18 cellular contexts compared by ENCODE assay signal in the genomic region with DNA sequence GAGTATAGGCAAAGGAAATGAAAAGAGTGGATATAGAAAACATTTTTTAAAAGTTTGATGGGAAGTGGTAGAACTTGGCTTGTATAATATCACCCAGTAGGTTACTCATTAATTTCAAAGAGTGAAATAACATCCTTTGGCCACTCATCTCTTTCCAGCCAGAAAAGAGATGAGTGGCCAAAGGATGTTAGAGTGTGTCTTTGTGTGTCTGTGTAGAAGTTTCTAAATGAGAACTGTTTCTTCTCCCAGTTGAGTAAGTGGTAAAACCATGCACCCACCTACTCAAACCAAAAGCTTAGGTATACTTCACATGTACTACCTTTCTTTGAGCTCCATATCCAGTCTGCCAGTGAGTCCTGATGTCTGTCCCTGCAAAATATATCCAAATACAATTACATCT. TPM values are rescaled to one million over a fixed set of nuclear protein-coding genes. Genes with fewer than 3 reads are reported as not detected.
A peak's percentile ranks its signal among the peaks of the same experiment; 100 is the strongest.
DNase-seq lines count a peak whose midpoint lies in the region; ATAC-seq, FAIRE-seq and TF ChIP-seq lines count a peak whose summit lies in the region.
"Had no signal": no experiment of that assay in that cellular context is flagged by ENCODE, and none has a peak within 500 bp of the region (broad histone marks: within the 10 kb centered on the region; RNA-seq: fewer than 3 reads in every experiment).

No MANE protein-coding gene starts in this region.

- CTCF ChIA-PET in GM12878 (lab: Yijun Ruan, JAX) = interaction anchor here (0.6 to 1.2 kb wide), 2 partner anchors 9 to 74 kb away, joined by 3 read pairs; no protein-coding TSS in a partner anchor

- no peaks in the 10 kb centered on the region for H3K4me1 ChIP-seq in GM12878 (ENCODE audit: control insufficient read depth, insufficient read depth, low read length)

- H2AFZ ChIP-seq in GM12878 (ENCODE audit: control insufficient read depth, low read depth, low read length) = no peak overlapping the region

- H3K36me3 ChIP-seq in GM12878 (ENCODE audit: control insufficient read depth in 2 of 2, insufficient read depth in 2 of 2, low read length in 1 of 2) = no peaks in the 10 kb centered on the region
- H3K36me3 ChIP-seq: cardiac muscle cell had no signal

- H3K79me2 ChIP-seq in GM12878 (ENCODE audit: control insufficient read depth, insufficient read depth, low read length) = no peaks in the 10 kb centered on the region

- ATAC-seq in GM19043 (IDR thresholded peaks at IDR 0.05; ENCODE audit: low read depth, unreplicated experiment) (peak; percentile 70), GM21576 (IDR thresholded peaks at IDR 0.05; ENCODE audit: unreplicated experiment) (peak; percentile 41), HG02981 (IDR thresholded peaks at IDR 0.05; ENCODE audit: unreplicated experiment) (peak; percentile 82), GM12878 (peak; percentile 81)

- POLR2A ChIA-PET in GM12878 (lab: Charles Lee) = no interaction called here

- in situ Hi-C loops in GM12878 (cut with MboI) = no loop called here

- H3K4me2 ChIP-seq in GM12878 (ENCODE audit: control insufficient read depth, insufficient read depth) = no peak overlapping the region

- FAIRE-seq in GM12878 (lab: Jason Lieb, UNC) = no peak
- FAIRE-seq: frontal cortex, GM12891, H1 had no signal

- no peak overlapping the region for H3K27ac ChIP-seq in GM12878 (ENCODE audit: control insufficient read depth, insufficient read depth)
- H3K27ac ChIP-seq: C4-2B, cardiac muscle cell, skin epidermis had no signal

- H3K4me3 ChIP-seq in GM12878 = no peak overlapping the region
- H3K4me3 ChIP-seq: cardiac muscle cell, skin epidermis had no signal

- RAD21 ChIA-PET in GM12878 (lab: Charles Lee; ENCODE audit: unreplicated experiment) = interaction anchor here (0.8 kb wide), 1 partner anchor 141 kb away, joined by 3 read pairs; no protein-coding TSS in a partner anchor

- TF ChIP-seq POLR2A in GM12878 (IDR thresholded peaks at IDR 0.05; ENCODE audit: low read depth, low read length) = no peak

- H3K9me3 ChIP-seq in GM12878 (replicated peaks; ENCODE audit: control insufficient read depth, insufficient read depth, low read length) = no peaks in the 10 kb centered on the region

- TF ChIP-seq RAD21 in GM12878 (IDR thresholded peaks at IDR 0.05; ENCODE audit: insufficient read depth, low read depth, low read length) = no peak

- SMC1A ChIA-PET in GM12878 (lab: Charles Lee; ENCODE audit: uncharacterized antibody, unreplicated experiment) = interaction anchor here (0.9 kb wide), 1 partner anchor 12 kb away, joined by 4 read pairs; no protein-coding TSS in a partner anchor

- no peaks in the 10 kb centered on the region for H3K27me3 ChIP-seq in GM12878 (replicated peaks in 1 of 2; ENCODE audit: control insufficient read depth in 2 of 2, insufficient read depth in 2 of 2, low read length in 1 of 2)
- H3K27me3 ChIP-seq: cardiac muscle cell had no signal

- DNase-seq in GM12878 (ENCODE audit: low read depth, low spot score) = no peak
- no peak for DNase-seq in foreskin melanocyte
- DNase-seq in iPS-NIHi7 (ENCODE audit: extremely low spot score) = no peak
- DNase-seq in NCI-H1694 (lab: John Stamatoyannopoulos, UW) = no peak
- DNase-seq: EL, endodermal cell, occipital lobe had no signal

- no peak for TF ChIP-seq CTCF in GM12878 (IDR thresholded peaks at IDR 0.05 in 2 of 3, conservative IDR thresholded peaks at IDR 0.05 in 1 of 3; ENCODE audit: control insufficient read depth in 2 of 3, extremely low read depth in 1 of 3, insufficient read depth in 1 of 3, low read depth in 3 of 3, low read length in 3 of 3)

- TF ChIP-seq EP300 in GM12878 (IDR thresholded peaks at IDR 0.05; ENCODE audit: borderline replicate concordance in 1 of 2, control insufficient read depth in 1 of 2, low read depth in 2 of 2, low read length in 2 of 2) = no peak

- no peaks in the 10 kb centered on the region for H4K20me1 ChIP-seq in GM12878 (ENCODE audit: control insufficient read depth, insufficient read depth)

- BruUV-seq in GM12878 (replicated peaks; lab: Mats Ljungman, UMichigan) = no TSS peak

- intact Hi-C loops in GM12878 (cut with micrococcal nuclease; ENCODE audit: unreplicated experiment) = no loop called here

- no peak overlapping the region for H3K9ac ChIP-seq in GM12878 (ENCODE audit: control insufficient read depth, insufficient read depth, low read length)

TF ChIP-seq in GM12878, 131 proteins besides CTCF, POLR2A, EP300 and RAD21:
- TF ChIP-seq NR2C1 (IDR thresholded peaks at IDR 0.05) = no peak
- TF ChIP-seq SMARCA5 (IDR thresholded peaks at IDR 0.05) = no peak
- TF ChIP-seq, protein P1, sequence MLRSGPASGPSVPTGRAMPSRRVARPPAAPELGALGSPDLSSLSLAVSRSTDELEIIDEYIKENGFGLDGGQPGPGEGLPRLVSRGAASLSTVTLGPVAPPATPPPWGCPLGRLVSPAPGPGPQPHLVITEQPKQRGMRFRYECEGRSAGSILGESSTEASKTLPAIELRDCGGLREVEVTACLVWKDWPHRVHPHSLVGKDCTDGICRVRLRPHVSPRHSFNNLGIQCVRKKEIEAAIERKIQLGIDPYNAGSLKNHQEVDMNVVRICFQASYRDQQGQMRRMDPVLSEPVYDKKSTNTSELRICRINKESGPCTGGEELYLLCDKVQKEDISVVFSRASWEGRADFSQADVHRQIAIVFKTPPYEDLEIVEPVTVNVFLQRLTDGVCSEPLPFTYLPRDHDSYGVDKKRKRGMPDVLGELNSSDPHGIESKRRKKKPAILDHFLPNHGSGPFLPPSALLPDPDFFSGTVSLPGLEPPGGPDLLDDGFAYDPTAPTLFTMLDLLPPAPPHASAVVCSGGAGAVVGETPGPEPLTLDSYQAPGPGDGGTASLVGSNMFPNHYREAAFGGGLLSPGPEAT (IDR thresholded peaks at IDR 0.05; ENCODE audit: low read depth) = no peak
- TF ChIP-seq HCFC1 (IDR thresholded peaks at IDR 0.05; ENCODE audit: low read length) = no peak
- no peak for TF ChIP-seq ESRRA (IDR thresholded peaks at IDR 0.05; ENCODE audit: low read length)

RNA-seq across cellular contexts. Expression of a gene that starts 47.7 kb away (rescaled TPM):
- not detected in 2 replicates for total RNA-seq in GM12878 (2013; cell fraction: nucleolus; rRNA removed)
- total RNA-seq in GM12878 (2014; rRNA removed) (not detected in 2 replicates), GM12878 (2014; rRNA removed; fragmentation: Illumina TruSeq; extraction: Trizol) (not detected in 2 replicates), GM12878 (2021) (not detected in 2 replicates)
- not detected for polyA plus RNA-seq in GM12878 (2011; ENCODE audit: low read depth)
- polyA plus RNA-seq in GM12878 (2011; rRNA removed) (0.14 and 0.23 TPM in 2 replicates), GM12878 (2014; fragmentation: Illumina TruSeq; extraction: Trizol) (not detected in 2 replicates), GM12878 (2014; fragmentation: Nextera tagmentation; extraction: Ambion mirVana) (not detected), GM12878 (2014; rRNA removed) (not detected in 2 replicates), GM12878 (2016; fragmentation: Nextera tagmentation; extraction: Ambion mirVana) (not detected)
- polyA plus RNA-seq in GM12878 (2011; cell fraction: cytosol; rRNA removed) = 0.24 TPM in 1 of 2 replicates, not detected in the other
- polyA plus RNA-seq in GM12878 (2011; cell fraction: nucleus; rRNA removed) = not detected in 2 replicates
- not detected in 2 replicates for polyA plus RNA-seq in GM12878 (2012)
- polyA minus RNA-seq in GM12878 (2011; rRNA and poly(A)+ RNA removed) = not detected in 2 replicates
- not detected in 2 replicates for polyA minus RNA-seq in GM12878 (2011; cell fraction: cytosol; rRNA and poly(A)+ RNA removed)
- polyA minus RNA-seq in GM12878 (2011; cell fraction: nucleus; rRNA and poly(A)+ RNA removed) = not detected in 2 replicates
- total RNA-seq: cardiac muscle cell, endodermal cell, H1, HT1080, mesothelial cell of epicardium had no signal
- polyA plus RNA-seq: cardiac muscle cell, H1 had no signal
